Comparison of ENCODE assay signal across 16 cellular contexts in the genomic region with DNA sequence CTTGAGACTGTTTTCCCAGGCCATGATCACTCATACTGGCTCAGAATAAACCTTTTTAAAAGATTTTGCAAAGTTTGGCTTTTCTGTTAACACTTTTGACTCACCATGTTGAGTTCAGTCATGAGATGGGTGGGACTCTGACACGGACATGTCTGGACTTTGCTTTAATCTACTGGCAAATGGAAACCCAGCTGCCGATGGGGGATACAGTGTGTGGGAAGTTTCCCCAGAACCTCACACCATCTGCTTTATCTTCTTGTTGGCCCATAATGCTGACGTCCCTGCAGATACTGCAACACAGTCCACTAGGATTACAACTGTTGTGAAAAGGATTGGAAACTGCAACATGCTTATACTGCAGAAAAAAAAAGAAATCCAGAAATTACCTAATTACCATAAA.
"Had no signal": no experiment of that assay in that cellular context is flagged by ENCODE, and none has a peak within 500 bp of the region (broad histone marks: within the 10 kb centered on the region; RNA-seq: fewer than 3 reads in every experiment).

No MANE protein-coding gene starts in this region.

- DNase-seq: activated CD8-positive, alpha-beta T cell treated with anti-CD3 and anti-CD28 coated beads for 36 hours; activated effector memory CD4-positive, alpha-beta T cell treated with anti-CD3 and anti-CD28 coated beads, Interleukin-2, amount 50 U/mL, for 16 hours; activated T-cell treated with anti-CD3 and anti-CD28 coated beads, Interleukin-2, amount 50 U/mL, for 48 hours; amygdala; natural killer cell; right lobe of liver; stimulated activated CD4-positive, alpha-beta T cell treated with anti-CD3 and anti-CD28 coated beads, Interleukin-1b, Interleukin-23, amount 100 ng/mL, for 48 hours; stimulated activated naive CD8-positive, alpha-beta T cell treated with anti-CD3 and anti-CD28 coated beads, Interleukin-15, amount 100 ng/mL, for 72 hours; testis had no signal

- H3K4me3 Mint-ChIP-seq: activated CD8-positive, alpha-beta T cell treated with anti-CD3 and anti-CD28 coated beads for 36 hours; activated naive CD8-positive, alpha-beta T cell; brain; central memory CD8-positive, alpha-beta T cell; natural killer cell; stimulated activated naive CD8-positive, alpha-beta T cell treated with anti-CD3 and anti-CD28 coated beads, Interleukin-15, amount 100 ng/mL, for 72 hours had no signal

- H3K36me3 ChIP-seq: right lobe of liver had no signal

- H3K27ac Mint-ChIP-seq: activated CD8-positive, alpha-beta T cell treated with anti-CD3 and anti-CD28 coated beads for 36 hours; activated naive CD8-positive, alpha-beta T cell; brain; natural killer cell; progenitor cell of endocrine pancreas; stimulated activated naive CD8-positive, alpha-beta T cell treated with anti-CD3 and anti-CD28 coated beads, Interleukin-15, amount 100 ng/mL, for 72 hours had no signal

- H3K4me1 Mint-ChIP-seq: central memory CD8-positive, alpha-beta T cell; natural killer cell; stimulated activated naive CD8-positive, alpha-beta T cell treated with anti-CD3 and anti-CD28 coated beads, Interleukin-15, amount 100 ng/mL, for 72 hours had no signal

- H3K4me1 ChIP-seq: right lobe of liver, testis had no signal

- H3K27me3 Mint-ChIP-seq: activated CD8-positive, alpha-beta T cell treated with anti-CD3 and anti-CD28 coated beads for 36 hours; central memory CD8-positive, alpha-beta T cell; stimulated activated naive CD8-positive, alpha-beta T cell treated with anti-CD3 and anti-CD28 coated beads, Interleukin-15, amount 100 ng/mL, for 72 hours had no signal

- H3K9me3 Mint-ChIP-seq: stimulated activated naive CD8-positive, alpha-beta T cell treated with anti-CD3 and anti-CD28 coated beads, Interleukin-15, amount 100 ng/mL, for 72 hours had no signal

- H3K27me3 ChIP-seq: right lobe of liver, testis had no signal

- ATAC-seq: activated CD8-positive, alpha-beta T cell treated with anti-CD3 and anti-CD28 coated beads for 36 hours; esophagus mucosa; natural killer cell; right lobe of liver; stimulated activated naive CD8-positive, alpha-beta T cell treated with anti-CD3 and anti-CD28 coated beads, Interleukin-15, amount 100 ng/mL, for 72 hours had no signal

- H3K9me3 ChIP-seq: right lobe of liver, testis had no signal

- H3K4me3 ChIP-seq: coronary artery, right lobe of liver, testis had no signal

- H3K27ac ChIP-seq: right lobe of liver, testis, VCaP had no signal

- H3K36me3 Mint-ChIP-seq: activated naive CD8-positive, alpha-beta T cell; brain; natural killer cell had no signal
